ENCODE assay signal across 1 cellular context in genomic region chr11:130087294-130087926, GRCh38.
TF ChIP-seq lines count a peak whose summit lies in the region.

No MANE protein-coding gene starts in this region.

TF ChIP-seq in K562, 482 proteins besides CTCF, POLR2A, EP300 and RAD21 (continued from another document):
- TF ChIP-seq JUNB (CRISPR knock-in tag; conservative IDR thresholded peaks at IDR 0.05) (no peak), ETV6 (IDR thresholded peaks at IDR 0.05; ENCODE audit: borderline replicate concordance in 1 of 2, low read depth in 2 of 2, low read length in 1 of 2) (no peak), ETV6 (CRISPR knock-in tag; IDR thresholded peaks at IDR 0.05; ENCODE audit: borderline replicate concordance) (no peak), BRF1 (IDR thresholded peaks at IDR 0.05; ENCODE audit: borderline replicate concordance, extremely low read depth, insufficient read length) (no peak), CGGBP1 (CRISPR knock-in tag; IDR thresholded peaks at IDR 0.05) (no peak), KLF16 (IDR thresholded peaks at IDR 0.05) (no peak), E2F1 (CRISPR knock-in tag; IDR thresholded peaks at IDR 0.05) (no peak), HIVEP1 (CRISPR knock-in tag; IDR thresholded peaks at IDR 0.05) (no peak), TSHZ1 (CRISPR knock-in tag; IDR thresholded peaks at IDR 0.05) (no peak)
